In genomic region chr1:226648421-226648820, GRCh38 we compare ENCODE assay signal across 19 cellular contexts.
"Had no signal": no experiment of that assay in that cellular context is flagged by ENCODE, and none has a peak within 500 bp of the region (broad histone marks: within the 10 kb centered on the region; RNA-seq: fewer than 3 reads in every experiment).

No MANE protein-coding gene starts in this region.

- H3K27me3 ChIP-seq: esophagus squamous epithelium, heart right ventricle, neutrophil, pancreas, vagina had no signal

- H3K4me3 ChIP-seq: esophagus squamous epithelium, heart right ventricle, left ventricle myocardium inferior, pancreas, vagina had no signal

- DNase-seq: activated CD4-positive, alpha-beta T cell treated with anti-CD3 and anti-CD28 coated beads for 48 hours; activated CD8-positive, alpha-beta T cell treated with anti-CD3 and anti-CD28 coated beads, Interleukin-2, amount 10 ng/mL, durations not matched to agents 7 days and 5 days; activated effector memory CD4-positive, alpha-beta T cell treated with anti-CD3 and anti-CD28 coated beads, Interleukin-2, amount 50 U/mL, for 16 hours; activated naive CD4-positive, alpha-beta T cell treated with anti-CD3 and anti-CD28 coated beads, Interleukin-2, amount 50 U/mL, for 16 hours; activated T-cell treated with anti-CD3 and anti-CD28 coated beads, Interleukin-2, amount 50 U/mL, for 48 hours; effector CD8-positive, alpha-beta T cell; esophagus squamous epithelium; heart right ventricle; kidney glomerular epithelial cell; stimulated activated CD4-positive, alpha-beta T cell treated with anti-CD3 and anti-CD28 coated beads, Interleukin-4, amount 100 ng/mL, for 4 hours; stimulated activated naive B cell treated with anti-CD40 and anti-IgM and Interleukin-4, amounts not matched to agents 10 μg/mL and 1 μg/mL and 100 μg/mL, for 72 hours; trophoblast cell had no signal

- H3K9me3 Mint-ChIP-seq: memory B cell; stimulated activated naive B cell treated with anti-CD40 and anti-IgM and Interleukin-4, amounts not matched to agents 10 μg/mL and 1 μg/mL and 100 μg/mL, for 72 hours; WTC11 had no signal

- H3K4me3 Mint-ChIP-seq: activated CD8-positive, alpha-beta T cell treated with anti-CD3 and anti-CD28 coated beads, Interleukin-2, amount 10 ng/mL, durations not matched to agents 7 days and 5 days; memory B cell; stimulated activated naive B cell treated with anti-CD40 and anti-IgM and Interleukin-4, amounts not matched to agents 10 μg/mL and 1 μg/mL and 100 μg/mL, for 72 hours; WTC11 had no signal

- H3K27me3 Mint-ChIP-seq: memory B cell; stimulated activated naive B cell treated with anti-CD40 and anti-IgM and Interleukin-4, amounts not matched to agents 10 μg/mL and 1 μg/mL and 100 μg/mL, for 72 hours had no signal

- H3K4me1 ChIP-seq: pancreas had no signal

- H3K9me3 ChIP-seq: esophagus squamous epithelium, heart right ventricle, left ventricle myocardium inferior, neutrophil, pancreas, vagina had no signal

- H3K27ac ChIP-seq: heart right ventricle, left ventricle myocardium inferior, neutrophil, pancreas, vagina had no signal

- H3K27ac Mint-ChIP-seq: memory B cell had no signal

- ATAC-seq: activated CD8-positive, alpha-beta T cell treated with anti-CD3 and anti-CD28 coated beads, Interleukin-2, amount 10 ng/mL, durations not matched to agents 7 days and 5 days; heart right ventricle; pancreas; sciatic nerve; stimulated activated naive B cell treated with anti-CD40 and anti-IgM and Interleukin-4, amounts not matched to agents 10 μg/mL and 1 μg/mL and 100 μg/mL, for 72 hours; WTC11 had no signal
